In the genomic region with DNA sequence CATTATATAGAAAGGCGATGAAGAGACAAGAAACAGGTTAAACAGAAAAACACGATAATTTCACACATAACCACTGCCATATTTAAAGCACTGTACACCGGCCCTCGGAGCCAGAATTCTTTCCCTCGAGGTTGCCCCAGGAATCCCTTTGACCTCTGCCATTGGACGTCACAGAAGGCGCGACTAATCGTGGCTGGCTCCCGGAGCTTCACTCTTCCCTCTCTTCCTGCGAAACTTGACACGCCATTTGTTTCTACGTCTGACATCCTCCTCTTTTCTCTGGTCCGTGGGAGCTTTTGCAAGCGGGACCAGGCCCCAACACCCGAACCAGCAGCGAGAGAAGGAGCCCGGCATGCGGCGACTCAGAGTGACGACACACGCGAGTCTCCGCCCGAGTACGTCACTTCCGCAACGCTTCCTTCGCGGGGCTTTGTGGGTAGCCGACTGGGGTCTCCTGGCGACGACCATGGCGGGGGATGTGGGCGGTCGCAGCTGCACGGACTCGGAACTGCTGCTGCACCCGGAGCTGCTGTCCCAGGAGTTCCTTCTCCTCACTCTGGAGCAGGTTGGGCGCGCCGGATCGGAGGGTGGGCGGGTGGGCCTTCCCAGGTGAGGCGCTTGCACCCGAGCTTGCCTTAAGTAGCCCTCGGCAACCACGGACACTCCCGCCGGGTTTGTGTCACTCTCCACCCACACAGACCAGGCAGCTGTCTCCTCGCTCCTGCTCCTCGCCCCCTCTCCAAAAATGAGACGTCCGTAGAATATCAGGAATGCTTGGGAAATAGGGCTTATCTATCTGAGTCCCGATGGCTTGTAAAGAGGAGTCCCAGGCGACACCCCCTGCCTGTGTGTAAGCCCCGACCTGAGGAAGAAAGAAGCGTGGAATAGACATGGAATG, we compare ENCODE assay signal across 8 cellular contexts. TPM values are rescaled to one million over a fixed set of nuclear protein-coding genes. Genes with fewer than 3 reads are reported as not detected.
DNase-seq lines count a peak whose midpoint lies in the region; ATAC-seq and TF ChIP-seq lines count a peak whose summit lies in the region.

Gene C2orf49, plus strand, starts transcription at position 419 of the 898 bp plus-strand sequence. Its CDS starts 48 bp downstream, at position 467.

- H3K9me3 ChIP-seq in vagina = no peaks in the 10 kb centered on the region

- H3K9ac ChIP-seq in rectal smooth muscle tissue (ENCODE audit: low read length) = peak within 1 kb of the TSS; percentile 88

- peaks cover 16% of the 10 kb centered on the region for H3K4me1 ChIP-seq in rectal smooth muscle tissue (ENCODE audit: control insufficient read depth, insufficient read depth, low read length)
- peaks cover 27% of the 10 kb centered on the region for H3K4me1 ChIP-seq in vagina

- H3K27me3 ChIP-seq in rectal smooth muscle tissue (ENCODE audit: control insufficient read depth, insufficient read depth, low read length) = no peaks in the 10 kb centered on the region
- no peaks in the 10 kb centered on the region for H3K27me3 ChIP-seq in vagina

- TF ChIP-seq POLR2A in GM18505 (IDR thresholded peaks at IDR 0.05; ENCODE audit: borderline replicate concordance, extremely low read depth, insufficient read depth, insufficient read length) (peak; percentile 73), vagina (IDR thresholded peaks at IDR 0.05) (no peak)

- H3K27ac ChIP-seq in rectal smooth muscle tissue (ENCODE audit: low read depth, low read length) (peak within 1 kb of the TSS; percentile 96), vagina (peak within 1 kb of the TSS; percentile 91)

- H3K4me3 ChIP-seq in rectal smooth muscle tissue (ENCODE audit: low read length) (peak within 1 kb of the TSS; percentile 94), vagina (peak within 1 kb of the TSS; percentile 81 to 84)

- intact Hi-C loops in T-helper 2 cell treated with Interferon-gamma antibody and Interleukin-4, amounts not matched to agents 100 ng/mL and 5 ng/mL, for 36 hours (cut with micrococcal nuclease) = loop anchor here (1.0 to 10.0 kb wide), 7 partner anchors 8 to 855 kb away; partner anchors contain the start of genes FHL2, MRPS9, TGFBRAP1 and UXS1
- intact Hi-C loops in vagina (cut with DNase I) = no loop called here

- DNase-seq in NCI-H1930 (lab: John Stamatoyannopoulos, UW) = peak; percentile 77 to 89
- DNase-seq in anterior cingulate cortex (lab: John Stamatoyannopoulos, UW) = peak; percentile 33 to 95 (median 86)
- DNase-seq in hepatic stellate cell (ENCODE audit: low spot score) = peak; percentile 78
- peak in 1 of 2 donors; percentile 94 for DNase-seq in vagina (ENCODE audit: extremely low spot score in 2 of 2)

- ATAC-seq in GM18505 (IDR thresholded peaks at IDR 0.05; ENCODE audit: unreplicated experiment) = peak; percentile 95
- ATAC-seq in HG02970 (IDR thresholded peaks at IDR 0.05; ENCODE audit: low FRiP score, unreplicated experiment) = peak; percentile 91

- TF ChIP-seq CTCF in vagina (IDR thresholded peaks at IDR 0.05) = no peak

- H3K36me3 ChIP-seq in rectal smooth muscle tissue (ENCODE audit: control insufficient read depth, insufficient read depth, low read length) (peaks cover 10% of the 10 kb centered on the region), vagina (peaks cover 0 to 16% of the 10 kb centered on the region in 2 donors)

RNA-seq across cellular contexts. Expression of gene C2orf49, which starts in this region (rescaled TPM):
- 18.1 and 18.6 TPM in 2 replicates for total RNA-seq in T-helper 2 cell treated with Interferon-gamma antibody and Interleukin-4, amounts not matched to agents 100 ng/mL and 5 ng/mL, for 36 hours
- 14.0 TPM for total RNA-seq in vagina
